9 cellular contexts compared by ENCODE assay signal in genomic region chr19:35902870-35903475, GRCh38. TPM values are rescaled to one million over a fixed set of nuclear protein-coding genes. Genes with fewer than 3 reads are reported as not detected.
DNase-seq lines count a peak whose midpoint lies in the region; ATAC-seq, FAIRE-seq and TF ChIP-seq lines count a peak whose summit lies in the region.
"Had no signal": no experiment of that assay in that cellular context is flagged by ENCODE, and none has a peak within 500 bp of the region (broad histone marks: within the 10 kb centered on the region; RNA-seq: fewer than 3 reads in every experiment).

No MANE protein-coding gene starts in this region.

- H3K27ac ChIP-seq in heart left ventricle: peak overlapping the region in 10 of 12 donors; percentile 15 to 89 (median 64)
- peak overlapping the region; percentile 66 to 78 for H3K27ac ChIP-seq in liver (ENCODE audit: low read depth in 1 of 2, low read length in 2 of 2)
- H3K27ac ChIP-seq: epithelial cell of prostate had no signal

- ATAC-seq in heart left ventricle (no peak), left cardiac atrium (no peak)

- H3K4me1 Mint-ChIP-seq in type B pancreatic cell (ENCODE audit: unreplicated experiment): peaks cover 17% of the 10 kb centered on the region

- no peak for FAIRE-seq in RCC 7860 (lab: Jason Lieb, UNC)
- no peak for FAIRE-seq in GM12892 (lab: Jason Lieb, UNC)

- no peak for TF ChIP-seq CTCF in heart left ventricle (IDR thresholded peaks at IDR 0.05)
- TF ChIP-seq CTCF in liver (IDR thresholded peaks at IDR 0.05; ENCODE audit: low read depth, low read length, missing input control): no peak
- TF ChIP-seq CTCF in type B pancreatic cell (conservative IDR thresholded peaks at IDR 0.05): no peak

- intact Hi-C loops in heart left ventricle (cut with DNase I): no loop called here
- intact Hi-C loops in left cardiac atrium (cut with DNase I): no loop called here

- no peaks in the 10 kb centered on the region for H3K9me3 ChIP-seq in heart left ventricle
- H3K9me3 ChIP-seq in adipocyte (ENCODE audit: control insufficient read depth, low read length): no peaks in the 10 kb centered on the region
- H3K9me3 ChIP-seq in liver (ENCODE audit: control insufficient read depth in 4 of 4, low read length in 3 of 4): no peaks in the 10 kb centered on the region

- H3K9ac ChIP-seq in adipocyte (ENCODE audit: low read length) (peak overlapping the region; percentile 61), liver (ENCODE audit: low read depth in 1 of 2, low read length in 2 of 2) (peak overlapping the region in 1 of 2 donors; percentile 48)

- DNase-seq in heart left ventricle (no peak), left cardiac atrium (no peak), adipocyte (ENCODE audit: low read depth) (no peak), type B pancreatic cell (ENCODE audit: extremely low spot score, unreplicated experiment) (no peak), RCC 7860 (ENCODE audit: low spot score) (no peak), GM12892 (ENCODE audit: insufficient read length) (no peak), COLO668 (lab: John Stamatoyannopoulos, UW; ENCODE audit: unreplicated experiment) (no peak)

- H3K27me3 Mint-ChIP-seq in type B pancreatic cell: peaks cover 22% of the 10 kb centered on the region

- H3K9me3 Mint-ChIP-seq in type B pancreatic cell: no peaks in the 10 kb centered on the region

- H3K4me3 ChIP-seq in heart left ventricle (peak overlapping the region in 9 of 12 donors; percentile 2 to 69 (median 12)), adipocyte (ENCODE audit: low read length) (peak overlapping the region; percentile 54), liver (ENCODE audit: low read depth in 1 of 3, low read length in 3 of 3) (peak overlapping the region in 2 of 3 donors; percentile 5 to 8)

- H3K27me3 ChIP-seq in heart left ventricle (no peaks in the 10 kb centered on the region), adipocyte (replicated peaks; ENCODE audit: control insufficient read depth, insufficient read depth, low read length) (no peaks in the 10 kb centered on the region), liver (ENCODE audit: control insufficient read depth in 4 of 4, insufficient read depth in 4 of 4, low read length in 3 of 4) (no peaks in the 10 kb centered on the region)

- no peak for TF ChIP-seq POLR2A in heart left ventricle (IDR thresholded peaks at IDR 0.05)
- no peak for TF ChIP-seq POLR2A in GM12892 (IDR thresholded peaks at IDR 0.05; ENCODE audit: low read depth, low read length)

- H3K4me1 ChIP-seq in heart left ventricle (peaks cover 0 to 66% (median 10%) of the 10 kb centered on the region in 12 donors), adipocyte (ENCODE audit: control insufficient read depth, insufficient read depth, low read length) (peaks cover 42% of the 10 kb centered on the region), liver (ENCODE audit: control insufficient read depth in 4 of 4, insufficient read depth in 4 of 4, low read length in 3 of 4) (peaks cover 0 to 4% (median 2%) of the 10 kb centered on the region in 4 donors)

- H3K27ac Mint-ChIP-seq in type B pancreatic cell: peak overlapping the region; percentile 64

- H3K4me3 Mint-ChIP-seq in type B pancreatic cell: peak overlapping the region; percentile 66

- no peak for TF ChIP-seq RAD21 in liver (IDR thresholded peaks at IDR 0.05)

- WGBS in heart left ventricle, 4 donors: 64 to 73% (median 72%) methylated on average over 10 of the region's 10 CpGs
- 68% methylated on average over 10 of the region's 10 CpGs for WGBS in liver

- H3K36me3 Mint-ChIP-seq in type B pancreatic cell: no peaks in the 10 kb centered on the region

- peaks cover 0 to 8% (median 0%) of the 10 kb centered on the region in 9 donors for H3K36me3 ChIP-seq in heart left ventricle
- H3K36me3 ChIP-seq in adipocyte (ENCODE audit: control insufficient read depth, insufficient read depth, low read length, severe bottlenecking): no peaks in the 10 kb centered on the region
- H3K36me3 ChIP-seq in liver (ENCODE audit: control insufficient read depth in 4 of 4, insufficient read depth in 3 of 4, low read depth in 1 of 4, low read length in 3 of 4): no peaks in the 10 kb centered on the region

TF ChIP-seq in liver, 16 proteins besides CTCF, POLR2A, EP300 and RAD21:
- TF ChIP-seq ATF3 (IDR thresholded peaks at IDR 0.05) (no peak), RXRA (IDR thresholded peaks at IDR 0.05) (no peak), YY1 (IDR thresholded peaks at IDR 0.05) (no peak), REST (IDR thresholded peaks at IDR 0.05) (no peak), NR2F2 (IDR thresholded peaks at IDR 0.05) (no peak)
TF ChIP-seq in liver: peak in this region for 0.

RNA-seq across cellular contexts. Expression of gene HCST, which starts 0.6 kb away (rescaled TPM):
- total RNA-seq in heart left ventricle (10 to 100 TPM in 2 of 9 donors, 1 to 10 TPM in 6, not detected in 1; 2.3 to 31.7 (median 4.7) TPM), left cardiac atrium (10 to 100 TPM in 1 of 2 donors, 1 to 10 TPM in 1; 6.9 to 15.5 TPM), liver (1 to 10 TPM; 2.0 to 3.1 TPM), type B pancreatic cell (ENCODE audit: low replicate concordance) (1.0 and 1.3 TPM in 2 replicates)
- polyA plus RNA-seq in heart left ventricle (10 to 100 TPM in 1 of 2 donors, 1 to 10 TPM in 1; 3.2 to 10.1 TPM), liver (10 to 100 TPM in 1 of 2 donors, 1 to 10 TPM in 1; 4.6 to 13.3 TPM)
- polyA plus RNA-seq in GM12892 (2012; ENCODE audit: missing spikeins): 16.9 TPM

RNA-seq across cellular contexts. Expression of gene NFKBID, which starts 2.6 kb away (rescaled TPM):
- total RNA-seq in heart left ventricle (10 to 100 TPM in 1 of 9 donors, 1 to 10 TPM in 7, under 1 TPM in 1; 0.79 to 12.3 (median 3.0) TPM), left cardiac atrium (1 to 10 TPM; 3.9 to 5.4 TPM), liver (1 to 10 TPM; 1.3 to 2.4 TPM), type B pancreatic cell (ENCODE audit: low replicate concordance) (9.1 and 11.6 TPM in 2 replicates)
- polyA plus RNA-seq in heart left ventricle (1 to 10 TPM; 2.8 to 3.1 TPM), liver (1 to 10 TPM in 1 of 2 donors, under 1 TPM in 1; 0.66 to 1.2 TPM)
- polyA plus RNA-seq in GM12892 (2012; ENCODE audit: missing spikeins): 17.1 TPM

RNA-seq across cellular contexts. Expression of gene TYROBP, which starts 5.1 kb away (rescaled TPM):
- total RNA-seq in heart left ventricle: 100 to 1,000 TPM in 2 of 9 donors, 10 to 100 TPM in 7; 12.6 to 237 (median 19.4) TPM
- polyA plus RNA-seq in heart left ventricle: 10 to 100 TPM; 17.1 to 42.7 TPM
- total RNA-seq in left cardiac atrium: 10 to 100 TPM; 43.4 to 88.7 TPM
- total RNA-seq in liver: 10 to 100 TPM; 26.8 to 37.6 TPM
- polyA plus RNA-seq in liver: 10 to 100 TPM; 43.8 to 89.6 TPM
- total RNA-seq in type B pancreatic cell (ENCODE audit: low replicate concordance): not detected in 2 replicates
- not detected for polyA plus RNA-seq in GM12892 (2012; ENCODE audit: missing spikeins)

RNA-seq across cellular contexts. Expression of gene LRFN3, which starts 33.2 kb away (rescaled TPM):
- total RNA-seq in heart left ventricle (10 to 100 TPM in 3 of 9 donors, 1 to 10 TPM in 6; 4.5 to 18.6 (median 8.5) TPM), left cardiac atrium (1 to 10 TPM; 7.6 to 9.7 TPM), liver (1 to 10 TPM in 1 of 2 donors, under 1 TPM in 1; 0.89 to 1.9 TPM), type B pancreatic cell (ENCODE audit: low replicate concordance) (17.3 and 22.6 TPM in 2 replicates)
- polyA plus RNA-seq in heart left ventricle (10 to 100 TPM in 1 of 2 donors, 1 to 10 TPM in 1; 6.3 to 14.7 TPM), liver (1 to 10 TPM; 2.2 to 8.4 TPM)
- polyA plus RNA-seq in GM12892 (2012; ENCODE audit: missing spikeins): 1.8 TPM

RNA-seq across cellular contexts. Expression of gene APLP1, which starts 34.6 kb away (rescaled TPM):
- 10 to 100 TPM in 8 of 9 donors, 1 to 10 TPM in 1; 8.9 to 44.3 (median 25.3) TPM for total RNA-seq in heart left ventricle
- 10 to 100 TPM in 1 of 2 donors, 1 to 10 TPM in 1; 2.1 to 19.0 TPM for polyA plus RNA-seq in heart left ventricle
- 10 to 100 TPM; 11.3 to 17.0 TPM for total RNA-seq in left cardiac atrium
- total RNA-seq in liver: under 1 TPM in 1 of 2 donors, not detected in 1; 0.08 TPM
- polyA plus RNA-seq in liver: under 1 TPM; 0.16 to 0.51 TPM
- total RNA-seq in type B pancreatic cell (ENCODE audit: low replicate concordance): 43.3 and 120 TPM in 2 replicates
- polyA plus RNA-seq in GM12892 (2012; ENCODE audit: missing spikeins): 0.53 TPM

Comparison
In these comparisons a context has a peak if more than half of its experiments do, and no peak if none do; other contexts are left out.
1. RNA of gene TYROBP, which starts 5.1 kb away (total RNA-seq): 43.4 to 88.7 TPM in left cardiac atrium, 26.8 to 37.6 TPM in liver and 12.6 to 237 TPM in heart left ventricle; not detected in type B pancreatic cell; every median in the first group is over 10 times any median in the second.
2. Peak in every context shown above with its lines, with median percentiles within 50 percentile points of each other: H3K4me3 ChIP-seq.